In genomic region chr18:21049306-21049705, GRCh38 we compare ENCODE assay signal across 20 cellular contexts.
A peak's percentile ranks its signal among the peaks of the same experiment; 100 is the strongest.
DNase-seq lines count a peak whose midpoint lies in the region; ATAC-seq and TF ChIP-seq lines count a peak whose summit lies in the region.
"Had no signal": no experiment of that assay in that cellular context is flagged by ENCODE, and none has a peak within 500 bp of the region (broad histone marks: within the 10 kb centered on the region; RNA-seq: fewer than 3 reads in every experiment).

No MANE protein-coding gene starts in this region.

- H3K27me3 Mint-ChIP-seq in T-helper 2 cell treated with Interferon-gamma antibody and Interleukin-4, amounts not matched to agents 5 μg/mL and 100 μg/mL, for 36 hours (ENCODE audit: low read depth), result no peaks in the 10 kb centered on the region
- H3K27me3 Mint-ChIP-seq in activated T-helper 17 cell treated with anti-CD3 and anti-CD28 coated beads, Interleukin-2, amount 50 U/mL, for 72 hours, result no peaks in the 10 kb centered on the region
- H3K27me3 Mint-ChIP-seq: activated naive CD8-positive, alpha-beta T cell treated with anti-CD3 and anti-CD28 coated beads, Interleukin-2, amount 10 ng/mL, durations not matched to agents 7 days and 5 days had no signal

- no peaks in the 10 kb centered on the region for H3K36me3 ChIP-seq in smooth muscle cell (ENCODE audit: low read depth)
- peaks cover 49% of the 10 kb centered on the region for H3K36me3 ChIP-seq in OCI-LY7 (ENCODE audit: insufficient read depth, low read length)
- peaks cover 2% of the 10 kb centered on the region for H3K36me3 ChIP-seq in MG63
- H3K36me3 ChIP-seq: brain microvascular endothelial cell, prostate gland had no signal

- CTCF ChIA-PET in OCI-LY7 (lab: Charles Lee; ENCODE audit: unreplicated experiment), result no interaction called here

- H3K9ac ChIP-seq in smooth muscle cell (ENCODE audit: low read depth), result no peak overlapping the region
- H3K9ac ChIP-seq: KMS-11 had no signal

- no peaks in the 10 kb centered on the region for H3K9me3 Mint-ChIP-seq in T-helper 2 cell treated with Interferon-gamma antibody and Interleukin-4, amounts not matched to agents 5 μg/mL and 100 μg/mL, for 36 hours
- no peaks in the 10 kb centered on the region for H3K9me3 Mint-ChIP-seq in activated T-helper 17 cell treated with anti-CD3 and anti-CD28 coated beads, Interleukin-2, amount 50 U/mL, for 72 hours
- H3K9me3 Mint-ChIP-seq: activated naive CD8-positive, alpha-beta T cell treated with anti-CD3 and anti-CD28 coated beads, Interleukin-2, amount 10 ng/mL, durations not matched to agents 7 days and 5 days had no signal

- H3F3A ChIP-seq in smooth muscle cell (ENCODE audit: low read depth), result peaks cover 9% of the 10 kb centered on the region

- H3K9me3 ChIP-seq in smooth muscle cell (replicated peaks; ENCODE audit: low read depth), result no peaks in the 10 kb centered on the region
- no peaks in the 10 kb centered on the region for H3K9me3 ChIP-seq in OCI-LY7 (ENCODE audit: low read length)
- H3K9me3 ChIP-seq in MG63, result no peaks in the 10 kb centered on the region
- H3K9me3 ChIP-seq: prostate gland had no signal

- BruUV-seq in OCI-LY7 (replicated peaks; lab: Mats Ljungman, UMichigan), result no TSS peak

- no peak for DNase-seq in T-helper 2 cell treated with Interferon-gamma antibody and Interleukin-4, amounts not matched to agents 5 μg/mL and 100 μg/mL, for 36 hours (ENCODE audit: low spot score)
- DNase-seq in T-helper 2 cell (no peak), iris pigment epithelial cell (ENCODE audit: low read depth) (peak; percentile 43), smooth muscle cell (lab: John Stamatoyannopoulos, UW; ENCODE audit: unreplicated experiment) (no peak), OCI-LY7 (ENCODE audit: low spot score) (no peak), MG63 (no peak)
- no peak for DNase-seq in activated CD4-positive, CD25-positive, alpha-beta regulatory T cell (lab: John Stamatoyannopoulos, UW)
- DNase-seq: activated naive CD8-positive, alpha-beta T cell treated with anti-CD3 and anti-CD28 coated beads, Interleukin-2, amount 10 ng/mL, durations not matched to agents 7 days and 5 days; activated T-cell treated with anti-CD3 and anti-CD28 coated beads for 4 hours; brain microvascular endothelial cell; DMS153; dorsolateral prefrontal cortex; NCI-H1092; NK-92 treated with Interleukin-12 subunit alpha and Interleukin-12 subunit beta, amount 100 ng/mL, for 24 hours; stimulated activated CD4-positive, alpha-beta T cell treated with anti-CD3 and anti-CD28 coated beads, Interleukin-4, amount 100 ng/mL, for 4 hours had no signal

- H3K36me3 Mint-ChIP-seq in T-helper 2 cell treated with Interferon-gamma antibody and Interleukin-4, amounts not matched to agents 5 μg/mL and 100 μg/mL, for 36 hours (ENCODE audit: low read depth), result peaks cover 9% of the 10 kb centered on the region
- H3K36me3 Mint-ChIP-seq in activated T-helper 17 cell treated with anti-CD3 and anti-CD28 coated beads, Interleukin-2, amount 50 U/mL, for 72 hours (ENCODE audit: low read depth), result peaks cover 46% of the 10 kb centered on the region

- peaks cover 8% of the 10 kb centered on the region for H3K4me1 Mint-ChIP-seq in T-helper 2 cell treated with Interferon-gamma antibody and Interleukin-4, amounts not matched to agents 5 μg/mL and 100 μg/mL, for 36 hours (ENCODE audit: low read depth)
- H3K4me1 Mint-ChIP-seq in activated T-helper 17 cell treated with anti-CD3 and anti-CD28 coated beads, Interleukin-2, amount 50 U/mL, for 72 hours, result peaks cover 9% of the 10 kb centered on the region

- POLR2A ChIA-PET in OCI-LY7 (lab: Charles Lee), result interaction anchor here (0.6 to 2.8 kb wide), 6 partner anchors 9 to 752 kb away, joined by 3 to 10 read pairs (median 4); no protein-coding TSS in a partner anchor

- ATAC-seq in activated T-helper 17 cell treated with anti-CD3 and anti-CD28 coated beads, Interleukin-2, amount 50 U/mL, for 72 hours (replicated peaks), result no peak

- H3K4me3 Mint-ChIP-seq in T-helper 2 cell treated with Interferon-gamma antibody and Interleukin-4, amounts not matched to agents 5 μg/mL and 100 μg/mL, for 36 hours, result no peak overlapping the region
- H3K4me3 Mint-ChIP-seq in activated T-helper 17 cell treated with anti-CD3 and anti-CD28 coated beads, Interleukin-2, amount 50 U/mL, for 72 hours, result no peak overlapping the region
- H3K4me3 Mint-ChIP-seq: activated naive CD8-positive, alpha-beta T cell treated with anti-CD3 and anti-CD28 coated beads, Interleukin-2, amount 10 ng/mL, durations not matched to agents 7 days and 5 days had no signal

- 81% methylated on average over 1 of the region's 1 CpG for WGBS in smooth muscle cell (ENCODE audit: low lambda C conversion rate)

- H3K79me2 ChIP-seq in smooth muscle cell (ENCODE audit: low read depth) (peaks cover 46% of the 10 kb centered on the region), OCI-LY7 (ENCODE audit: insufficient read depth, low read depth, low read length) (peaks cover 40% of the 10 kb centered on the region; the same call in 1 of the 2 replicates)

- TF ChIP-seq CTCF in smooth muscle cell (IDR thresholded peaks at IDR 0.05; ENCODE audit: borderline replicate concordance, insufficient read depth, poor library complexity, severe bottlenecking), result no peak
- TF ChIP-seq CTCF in OCI-LY7 (conservative IDR thresholded peaks at IDR 0.05; ENCODE audit: low read length), result no peak

- peak overlapping the region; percentile 15 for H3K27ac Mint-ChIP-seq in T-helper 2 cell treated with Interferon-gamma antibody and Interleukin-4, amounts not matched to agents 5 μg/mL and 100 μg/mL, for 36 hours
- peak overlapping the region; percentile 56 for H3K27ac Mint-ChIP-seq in activated T-helper 17 cell treated with anti-CD3 and anti-CD28 coated beads, Interleukin-2, amount 50 U/mL, for 72 hours
- H3K27ac Mint-ChIP-seq: activated naive CD8-positive, alpha-beta T cell treated with anti-CD3 and anti-CD28 coated beads, Interleukin-2, amount 10 ng/mL, durations not matched to agents 7 days and 5 days had no signal

- intact Hi-C loops in OCI-LY7 (cut with micrococcal nuclease; ENCODE audit: unreplicated experiment), result no loop called here

- H3K27me3 ChIP-seq in smooth muscle cell (ENCODE audit: low read depth) (no peaks in the 10 kb centered on the region), MG63 (no peaks in the 10 kb centered on the region)
- H3K27me3 ChIP-seq: brain microvascular endothelial cell, dorsolateral prefrontal cortex had no signal

- H3K4me3 ChIP-seq in smooth muscle cell (no peak overlapping the region), OCI-LY7 (ENCODE audit: low read depth, low read length, poor library complexity, severe bottlenecking) (no peak overlapping the region), MG63 (no peak overlapping the region)
- H3K4me3 ChIP-seq: dorsolateral prefrontal cortex, prostate gland had no signal

- peaks cover 5% of the 10 kb centered on the region for H3K4me1 ChIP-seq in smooth muscle cell (ENCODE audit: low read depth)
- H3K4me1 ChIP-seq in OCI-LY7 (ENCODE audit: insufficient read depth, low read length, poor library complexity, severe bottlenecking), result peaks cover 6% of the 10 kb centered on the region
- H3K4me1 ChIP-seq: prostate gland had no signal

- H3K4me2 ChIP-seq in smooth muscle cell (no peak overlapping the region), OCI-LY7 (ENCODE audit: low read length) (no peak overlapping the region)
- H3K4me2 ChIP-seq: KMS-11 had no signal

- no peak overlapping the region for H2AFZ ChIP-seq in smooth muscle cell (ENCODE audit: low read depth)
- H2AFZ ChIP-seq in OCI-LY7 (ENCODE audit: low read length), result no peak overlapping the region

- H3K27ac ChIP-seq in smooth muscle cell (ENCODE audit: low read depth) (peak overlapping the region; percentile 43), OCI-LY7 (ENCODE audit: low read depth, low read length, poor library complexity, severe bottlenecking) (no peak overlapping the region)
- H3K27ac ChIP-seq: 22Rv1, brain microvascular endothelial cell, KMS-11, prostate gland, RWPE1 had no signal

- H4K20me1 ChIP-seq in smooth muscle cell (ENCODE audit: low read depth) (peaks cover 78% of the 10 kb centered on the region), OCI-LY7 (ENCODE audit: insufficient read depth, low read length) (no peaks in the 10 kb centered on the region; the same call in 1 of the 2 replicates)

- no peaks in the 10 kb centered on the region for H3K9me2 ChIP-seq in OCI-LY7 (ENCODE audit: insufficient read depth, low read length)
